10 cellular contexts compared by ENCODE assay signal in the genomic region with DNA sequence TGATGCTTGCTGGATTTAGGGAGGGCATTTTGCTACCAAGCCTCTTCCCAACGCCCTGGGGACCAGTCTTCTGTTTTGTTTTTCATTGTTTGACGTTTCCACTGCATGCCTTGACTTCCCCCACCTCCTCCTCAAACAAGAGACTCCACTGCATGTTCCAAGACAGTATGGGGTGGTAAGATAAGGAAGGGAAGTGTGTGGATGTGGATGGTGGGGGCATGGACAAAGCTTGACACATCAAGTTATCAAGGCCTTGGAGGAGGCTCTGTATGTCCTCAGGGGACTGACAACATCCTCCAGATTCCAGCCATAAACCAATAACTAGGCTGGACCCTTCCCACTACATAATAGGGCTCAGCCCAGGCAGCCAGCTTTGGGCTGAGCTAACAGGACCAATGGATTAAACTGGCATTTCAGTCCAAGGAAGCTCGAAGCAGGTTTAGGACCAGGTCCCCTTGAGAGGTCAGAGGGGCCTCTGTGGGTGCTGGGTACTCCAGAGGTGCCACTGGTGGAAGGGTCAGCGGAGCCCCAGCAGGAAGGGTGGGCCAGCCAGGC. TPM values are rescaled to one million over a fixed set of nuclear protein-coding genes. Genes with fewer than 3 reads are reported as not detected.
A peak's percentile ranks its signal among the peaks of the same experiment; 100 is the strongest.
DNase-seq lines count a peak whose midpoint lies in the region; ATAC-seq, FAIRE-seq and TF ChIP-seq lines count a peak whose summit lies in the region.
"Had no signal": no experiment of that assay in that cellular context is flagged by ENCODE, and none has a peak within 500 bp of the region (broad histone marks: within the 10 kb centered on the region; RNA-seq: fewer than 3 reads in every experiment).

No MANE protein-coding gene starts in this region.

- no peak for ATAC-seq in activated T-helper 17 cell treated with anti-CD3 and anti-CD28 coated beads, Interleukin-2, amount 50 U/mL, for 72 hours (replicated peaks)
- no peak for ATAC-seq in HG03095 (IDR thresholded peaks at IDR 0.05; ENCODE audit: unreplicated experiment)
- no peak for ATAC-seq in pancreas
- ATAC-seq in HG02970 (IDR thresholded peaks at IDR 0.05; ENCODE audit: low FRiP score, unreplicated experiment), result no peak

- H3K4me2 ChIP-seq in GM23248 (ENCODE audit: unreplicated experiment), result no peak overlapping the region

- no peak for FAIRE-seq in pancreas (lab: Jason Lieb, UNC)
- FAIRE-seq: H54 had no signal

- in situ Hi-C loops in GM23248 (cut with MboI), result no loop called here

- no peaks in the 10 kb centered on the region for H3K9me2 ChIP-seq in GM23248 (ENCODE audit: insufficient read depth)

- H3K27ac ChIP-seq in GM23248, result peak overlapping the region; percentile 94
- peak overlapping the region; percentile 58 to 72 for H3K27ac ChIP-seq in liver (ENCODE audit: low read depth in 1 of 2, low read length in 2 of 2)
- peak overlapping the region in 7 of 8 donors; percentile 77 to 87 (median 82) for H3K27ac ChIP-seq in spleen
- H3K27ac ChIP-seq in pancreas, result peak overlapping the region in 2 of 4 donors; percentile 54 to 62
- H3K27ac ChIP-seq: VCaP had no signal

- peak overlapping the region; percentile 87 for H3K4me3 Mint-ChIP-seq in activated T-helper 17 cell treated with anti-CD3 and anti-CD28 coated beads, Interleukin-2, amount 50 U/mL, for 72 hours

- H3K4me1 Mint-ChIP-seq in activated T-helper 17 cell treated with anti-CD3 and anti-CD28 coated beads, Interleukin-2, amount 50 U/mL, for 72 hours, result peaks cover 34% of the 10 kb centered on the region

- H3K27ac Mint-ChIP-seq in activated T-helper 17 cell treated with anti-CD3 and anti-CD28 coated beads, Interleukin-2, amount 50 U/mL, for 72 hours, result peak overlapping the region; percentile 94

- peaks cover 8% of the 10 kb centered on the region; the same call in 1 of the 2 replicates for H3K79me2 ChIP-seq in GM23248 (ENCODE audit: insufficient read depth)

- H3K36me3 Mint-ChIP-seq in activated T-helper 17 cell treated with anti-CD3 and anti-CD28 coated beads, Interleukin-2, amount 50 U/mL, for 72 hours (ENCODE audit: low read depth), result peaks cover 8% of the 10 kb centered on the region

- H3F3A ChIP-seq in GM23248 (ENCODE audit: insufficient read depth), result peaks cover 60% of the 10 kb centered on the region

- no peaks in the 10 kb centered on the region for H3K9me3 Mint-ChIP-seq in activated T-helper 17 cell treated with anti-CD3 and anti-CD28 coated beads, Interleukin-2, amount 50 U/mL, for 72 hours

- H3K9me3 ChIP-seq in GM23248 (ENCODE audit: low read depth) (no peaks in the 10 kb centered on the region), liver (ENCODE audit: control insufficient read depth in 4 of 4, low read length in 3 of 4) (no peaks in the 10 kb centered on the region), spleen (no peaks in the 10 kb centered on the region), pancreas (no peaks in the 10 kb centered on the region)

- no peak overlapping the region; the same call in 1 of the 2 replicates for H3K4me3 ChIP-seq in GM23248
- H3K4me3 ChIP-seq in liver (ENCODE audit: low read depth in 1 of 3, low read length in 3 of 3), result no peak overlapping the region
- H3K4me3 ChIP-seq in spleen, result peak overlapping the region in 5 of 8 donors; percentile 47 to 74 (median 54)
- no peak overlapping the region for H3K4me3 ChIP-seq in pancreas

- H3K36me3 ChIP-seq in GM23248 (ENCODE audit: low read depth) (0 out of 2 replicates have a peak, but pooled peaks cover 3% of the 10 kb centered on the region), liver (ENCODE audit: control insufficient read depth in 4 of 4, insufficient read depth in 3 of 4, low read depth in 1 of 4, low read length in 3 of 4) (peaks cover 7 to 18% (median 12%) of the 10 kb centered on the region in 4 donors), spleen (peaks cover 0 to 38% (median 13%) of the 10 kb centered on the region in 6 donors), pancreas (peaks cover 0 to 11% (median 0%) of the 10 kb centered on the region in 3 donors)

- peaks cover 76% of the 10 kb centered on the region for H3K4me1 ChIP-seq in GM23248 (ENCODE audit: insufficient read depth)
- H3K4me1 ChIP-seq in liver (ENCODE audit: control insufficient read depth in 4 of 4, insufficient read depth in 4 of 4, low read length in 3 of 4), result peaks cover 4 to 20% (median 7%) of the 10 kb centered on the region in 4 donors
- peaks cover 20 to 98% (median 77%) of the 10 kb centered on the region in 6 donors for H3K4me1 ChIP-seq in spleen
- peaks cover 0 to 3% (median 0%) of the 10 kb centered on the region in 3 donors for H3K4me1 ChIP-seq in pancreas

- H3K9ac ChIP-seq in GM23248, result peak overlapping the region; percentile 90
- no peak overlapping the region for H3K9ac ChIP-seq in liver (ENCODE audit: low read depth in 1 of 2, low read length in 2 of 2)

- TF ChIP-seq RAD21 in liver (IDR thresholded peaks at IDR 0.05), result no peak

- no peaks in the 10 kb centered on the region for H4K20me1 ChIP-seq in GM23248 (ENCODE audit: insufficient read depth)

- intact Hi-C loops in spleen (cut with DNase I; ENCODE audit: low total_unique reads), result no loop called here
- intact Hi-C loops in pancreas (cut with DNase I), result no loop called here

- DNase-seq in GM23248 (no peak), spleen (no peak), NCI-H524 treated with DMSO at 0.1 percent for 48 hours (lab: John Stamatoyannopoulos, UW) (no peak), pancreas (no peak)

- H3K27me3 Mint-ChIP-seq in activated T-helper 17 cell treated with anti-CD3 and anti-CD28 coated beads, Interleukin-2, amount 50 U/mL, for 72 hours, result no peaks in the 10 kb centered on the region

- 37 to 51% methylated on average over 3 to 4 of the region's 4 CpGs for WGBS in GM23248 (ENCODE audit: low coverage in 1 of 2, low lambda C conversion rate in 2 of 2, missing lambda C conversion rate in 2 of 2), 2 experiments
- 62% methylated on average over 4 of the region's 4 CpGs for WGBS in liver
- WGBS in spleen, 5 donors, result 61 to 77% (median 70%) methylated on average over 3 to 4 of the region's 4 CpGs
- WGBS in pancreas, 2 donors, result 52 to 54% methylated on average over 4 of the region's 4 CpGs

- H2AFZ ChIP-seq in GM23248, result no peak overlapping the region

- no peaks in the 10 kb centered on the region for H3K27me3 ChIP-seq in GM23248 (replicated peaks; ENCODE audit: insufficient read depth)
- H3K27me3 ChIP-seq in liver (ENCODE audit: control insufficient read depth in 4 of 4, insufficient read depth in 4 of 4, low read length in 3 of 4), result no peaks in the 10 kb centered on the region
- no peaks in the 10 kb centered on the region for H3K27me3 ChIP-seq in spleen (replicated peaks in 1 of 7)
- no peaks in the 10 kb centered on the region for H3K27me3 ChIP-seq in pancreas

- no peak for TF ChIP-seq POLR2A in spleen (IDR thresholded peaks at IDR 0.05)

- TF ChIP-seq CTCF in liver (IDR thresholded peaks at IDR 0.05; ENCODE audit: low read depth, low read length, missing input control) (no peak), spleen (IDR thresholded peaks at IDR 0.05 in 8 of 11, conservative IDR thresholded peaks at IDR 0.05 in 3 of 11) (no peak), pancreas (IDR thresholded peaks at IDR 0.05) (no peak)

TF ChIP-seq in liver, 16 proteins besides CTCF, POLR2A, EP300 and RAD21 (continues in another document):
- no peak for TF ChIP-seq NR2F2 (IDR thresholded peaks at IDR 0.05)
- TF ChIP-seq FOXA1 (IDR thresholded peaks at IDR 0.05), result no peak
- no peak for TF ChIP-seq SP1 (IDR thresholded peaks at IDR 0.05)
- TF ChIP-seq HNF4A (conservative IDR thresholded peaks at IDR 0.05), result no peak
- no peak for TF ChIP-seq TAF1 (conservative IDR thresholded peaks at IDR 0.05)
- no peak for TF ChIP-seq RXRA (IDR thresholded peaks at IDR 0.05)

RNA-seq across cellular contexts. Expression of a gene that starts 23.0 kb away (rescaled TPM):
- total RNA-seq in GM23248 (2014; rRNA removed; shearing (Covaris generic)), result 2.2 and 3.2 TPM in 2 replicates
- polyA plus RNA-seq in GM23248 (2016; fragmentation: Nextera tagmentation; extraction: Ambion mirVana) (1.8 and 2.5 TPM in 2 replicates), liver (under 1 TPM in 1 of 2 donors, not detected in 1; 0.02 TPM), spleen (under 1 TPM in 2 of 3 donors, not detected in 1; 0.02 to 0.10 TPM), pancreas (under 1 TPM; 0.09 to 0.61 TPM)
- total RNA-seq in activated T-helper 17 cell treated with anti-CD3 and anti-CD28 coated beads, Interleukin-2, amount 50 U/mL, for 72 hours, result not detected
- total RNA-seq in liver (1 to 10 TPM in 1 of 2 donors, under 1 TPM in 1; 0.19 to 1.1 TPM), spleen (1 to 10 TPM in 5 of 7 donors, under 1 TPM in 2; 0.93 to 2.5 (median 1.2) TPM), pancreas (under 1 TPM; 0.17 to 0.98 (median 0.76) TPM)

RNA-seq across cellular contexts. Expression of a gene that starts 27.0 kb away (rescaled TPM):
- total RNA-seq in GM23248 (2014; rRNA removed; shearing (Covaris generic)), result 0.38 and 0.54 TPM in 2 replicates
- polyA plus RNA-seq in GM23248 (2016; fragmentation: Nextera tagmentation; extraction: Ambion mirVana) (0.11 and 0.16 TPM in 2 replicates), liver (not detected), spleen (under 1 TPM in 2 of 3 donors, not detected in 1; 0.03 TPM), pancreas (under 1 TPM; 0.35 to 0.65 TPM)
- not detected for total RNA-seq in activated T-helper 17 cell treated with anti-CD3 and anti-CD28 coated beads, Interleukin-2, amount 50 U/mL, for 72 hours
- total RNA-seq in liver (1 to 10 TPM in 1 of 2 donors, under 1 TPM in 1; 0.33 to 1.4 TPM), spleen (1 to 10 TPM; 1.3 to 3.9 (median 2.6) TPM), pancreas (1 to 10 TPM in 3 of 6 donors, under 1 TPM in 3; 0.41 to 1.4 (median 0.91) TPM)

RNA-seq across cellular contexts. Expression of a gene that starts 36.1 kb away (rescaled TPM):
- total RNA-seq in GM23248 (2014; rRNA removed; shearing (Covaris generic)), result 44.6 and 53.1 TPM in 2 replicates
- 74.4 and 77.4 TPM in 2 replicates for polyA plus RNA-seq in GM23248 (2016; fragmentation: Nextera tagmentation; extraction: Ambion mirVana)
- total RNA-seq in activated T-helper 17 cell treated with anti-CD3 and anti-CD28 coated beads, Interleukin-2, amount 50 U/mL, for 72 hours, result under 1 TPM in 1 of 2 donors, not detected in 1; 0.56 TPM
- 1 to 10 TPM; 3.7 to 5.7 TPM for total RNA-seq in liver
- polyA plus RNA-seq in liver, result 10 to 100 TPM in 1 of 2 donors, 1 to 10 TPM in 1; 6.8 to 11.0 TPM
- 10 to 100 TPM; 10.7 to 26.7 (median 22.5) TPM for total RNA-seq in spleen
- polyA plus RNA-seq in spleen, result 10 to 100 TPM in 2 of 3 donors, 1 to 10 TPM in 1; 7.0 to 12.7 (median 10.3) TPM
- 10 to 100 TPM in 5 of 6 donors, 1 to 10 TPM in 1; 9.1 to 25.3 (median 16.7) TPM for total RNA-seq in pancreas
- 10 to 100 TPM; 20.0 to 23.1 TPM for polyA plus RNA-seq in pancreas

Comparison
In these comparisons a context has a peak if more than half of its experiments do, and no peak if none do; other contexts are left out.
1. H3K4me3 ChIP-seq: peak in spleen (5 of 8); none in GM23248 (single experiment), liver (0 of 3) and pancreas (0 of 4).